In genomic region chr6:33248643-33248931, GRCh38 we compare ENCODE assay signal across 8 cellular contexts. TPM values are rescaled to one million over a fixed set of nuclear protein-coding genes. Genes with fewer than 3 reads are reported as not detected.
DNase-seq lines count a peak whose midpoint lies in the region; ATAC-seq and TF ChIP-seq lines count a peak whose summit lies in the region.

No MANE protein-coding gene starts in this region.

- TF ChIP-seq POLR2A in uterus (IDR thresholded peaks at IDR 0.05), result no peak

- CTCF ChIA-PET in HEK293 (lab: Yijun Ruan, JAX) (interaction anchor here (0.6 to 6.1 kb wide), 56 partner anchors 9 to 801 kb away, joined by 3 to 76 read pairs (median 6); partner anchors contain the start of genes HSD17B8 and RING1), Panc1 (lab: Charles Lee) (interaction anchor here (0.8 to 1.9 kb wide), 6 partner anchors 12 to 264 kb away, joined by 3 to 9 read pairs (median 4); no protein-coding TSS in a partner anchor)

- peaks cover 12% of the 10 kb centered on the region for H3K4me1 ChIP-seq in HEK293 (ENCODE audit: control insufficient read depth, insufficient read depth, low read length)
- H3K4me1 ChIP-seq in Panc1 (ENCODE audit: control insufficient read depth, insufficient read depth, low read length), result peaks cover 14% of the 10 kb centered on the region
- peaks cover 28% of the 10 kb centered on the region for H3K4me1 ChIP-seq in mononuclear cell (ENCODE audit: insufficient read depth, low read length)
- H3K4me1 ChIP-seq in uterus, result no peaks in the 10 kb centered on the region

- H3K27me3 ChIP-seq in Panc1 (ENCODE audit: control insufficient read depth, insufficient read depth, low read length), result no peaks in the 10 kb centered on the region
- H3K27me3 ChIP-seq in mononuclear cell (ENCODE audit: insufficient read depth, low read length), result no peaks in the 10 kb centered on the region
- no peaks in the 10 kb centered on the region for H3K27me3 ChIP-seq in uterus

- peak overlapping the region; percentile 92 for H3K27ac Mint-ChIP-seq in dendritic cell treated with granulocyte-macrophage colony-stimulating factor and Interleukin-4, amounts not matched to agents 40 ng/mL and 50 ng/mL, for 4 days

- TF ChIP-seq CTCF in HEK293 (tag by site-specific recombination; IDR thresholded peaks at IDR 0.05) (no peak), Panc1 (IDR thresholded peaks at IDR 0.05) (peak; percentile 73), uterus (IDR thresholded peaks at IDR 0.05) (no peak)

- H3K4me3 ChIP-seq in HEK293 (ENCODE audit: low read depth, low read length) (peak overlapping the region; percentile 34), Panc1 (ENCODE audit: low read depth in 2 of 2, low read length in 2 of 2) (peak overlapping the region; percentile 67 to 82), mononuclear cell (ENCODE audit: low read length) (peak overlapping the region; percentile 44), uterus (peak overlapping the region; percentile 49 to 66)

- DNase-seq in EL, result peak; percentile 69
- DNase-seq in Panc1 (ENCODE audit: low read depth, low spot score), result no peak
- DNase-seq in uterus, result no peak

- POLR2A ChIA-PET in HEK293 (lab: Yijun Ruan, JAX) (interaction anchor here (0.6 to 4.8 kb wide), 19 partner anchors 12 to 277 kb away, joined by 3 to 65 read pairs (median 10); partner anchors contain the start of genes B3GALT4, HSD17B8, PFDN6 and RGL2), Panc1 (lab: Charles Lee) (interaction anchor here (0.6 kb wide), 1 partner anchor 23 kb away, joined by 3 read pairs; the partner anchor contains the start of gene VPS52)

- H3K36me3 Mint-ChIP-seq in dendritic cell treated with granulocyte-macrophage colony-stimulating factor and Interleukin-4, amounts not matched to agents 40 ng/mL and 50 ng/mL, for 4 days (ENCODE audit: low read depth), result peaks cover 26% of the 10 kb centered on the region

- in situ Hi-C loops in Panc1 (cut with HindIII; ENCODE audit: low pct_unique_long_range_greater_than_20kb, low sequenced_read_pairs), result no loop called here

- H3K27me3 Mint-ChIP-seq in dendritic cell treated with granulocyte-macrophage colony-stimulating factor and Interleukin-4, amounts not matched to agents 40 ng/mL and 50 ng/mL, for 4 days, result peaks cover 8% of the 10 kb centered on the region

- no peaks in the 10 kb centered on the region for H3K9me3 ChIP-seq in HEK293 (ENCODE audit: control insufficient read depth, insufficient read depth, low read depth, low read length)
- H3K9me3 ChIP-seq in Panc1 (ENCODE audit: control insufficient read depth, insufficient read depth, low read depth, low read length), result no peaks in the 10 kb centered on the region
- no peaks in the 10 kb centered on the region for H3K9me3 ChIP-seq in mononuclear cell (ENCODE audit: low read depth, low read length)
- H3K9me3 ChIP-seq in uterus, result no peaks in the 10 kb centered on the region

- H3K4me1 Mint-ChIP-seq in dendritic cell treated with granulocyte-macrophage colony-stimulating factor and Interleukin-4, amounts not matched to agents 40 ng/mL and 50 ng/mL, for 4 days (ENCODE audit: low read depth), result peaks cover 49% of the 10 kb centered on the region

- no TSS peak for BruUV-seq in Panc1 (replicated peaks; lab: Mats Ljungman, UMichigan)

- peak overlapping the region; percentile 82 for H3K4me3 Mint-ChIP-seq in dendritic cell treated with granulocyte-macrophage colony-stimulating factor and Interleukin-4, amounts not matched to agents 40 ng/mL and 50 ng/mL, for 4 days

- ATAC-seq in Panc1 (peak; percentile 39), HG03097 (IDR thresholded peaks at IDR 0.05; ENCODE audit: low FRiP score, unreplicated experiment) (no peak), GM21381 (IDR thresholded peaks at IDR 0.05; ENCODE audit: unreplicated experiment) (no peak)

- H3K27ac ChIP-seq in HEK293 (ENCODE audit: extremely low read depth, low read depth, low read length) (peak overlapping the region; percentile 88), Panc1 (ENCODE audit: low read length) (peak overlapping the region; percentile 90), uterus (peak overlapping the region; percentile 92 to 95)

- peaks cover 14 to 20% of the 10 kb centered on the region in 2 experiments; a peak in 2 of 3 replicates for H3K36me3 ChIP-seq in HEK293 (ENCODE audit: control insufficient read depth in 2 of 2, insufficient read depth in 1 of 2, low read length in 2 of 2)
- peaks cover 4% of the 10 kb centered on the region; the same call in 1 of the 2 replicates for H3K36me3 ChIP-seq in Panc1 (ENCODE audit: control insufficient read depth, insufficient read depth, low read length)
- H3K36me3 ChIP-seq in uterus, result no peaks in the 10 kb centered on the region

- no peaks in the 10 kb centered on the region for H3K9me3 Mint-ChIP-seq in dendritic cell treated with granulocyte-macrophage colony-stimulating factor and Interleukin-4, amounts not matched to agents 40 ng/mL and 50 ng/mL, for 4 days

- intact Hi-C loops in Panc1 (cut with micrococcal nuclease; ENCODE audit: unreplicated experiment), result loop anchor here (2.0 to 10.0 kb wide), 2 partner anchors 130 to 234 kb away; no protein-coding TSS in a partner anchor
- intact Hi-C loops in dendritic cell treated with granulocyte-macrophage colony-stimulating factor and Interleukin-4, amounts not matched to agents 40 ng/mL and 50 ng/mL, for 4 days (cut with micrococcal nuclease), result loop anchor here (2.0 kb wide), 4 partner anchors 48 to 234 kb away; partner anchors contain the start of genes RGL2, RXRB and SLC39A7
- intact Hi-C loops in uterus (cut with DNase I; ENCODE audit: low total_unique reads), result loop anchor here (5.0 kb wide), 1 partner anchor 86 kb away; no protein-coding TSS in a partner anchor

TF ChIP-seq in HEK293, 187 proteins besides CTCF, POLR2A, EP300 and RAD21 (continues in another document):
- TF ChIP-seq ZNF366 (tag by site-specific recombination; conservative IDR thresholded peaks at IDR 0.05), result peak; percentile 56; the same call in 1 of the 2 replicates
- peak; percentile 7; the same call in 1 of the 2 replicates for TF ChIP-seq ZEB2 (tag by site-specific recombination; IDR thresholded peaks at IDR 0.05)
- no peak for TF ChIP-seq ZNF292 (tag by site-specific recombination; IDR thresholded peaks at IDR 0.05; ENCODE audit: borderline replicate concordance, low read depth)
- TF ChIP-seq SALL2 (tag by site-specific recombination; IDR thresholded peaks at IDR 0.05; ENCODE audit: borderline replicate concordance), result no peak
- TF ChIP-seq ZSCAN30 (tag by site-specific recombination; IDR thresholded peaks at IDR 0.05), result no peak
- peak; percentile 56; the same call in 1 of the 2 replicates for TF ChIP-seq ZNF2 (tag by site-specific recombination; IDR thresholded peaks at IDR 0.05)
- no peak for TF ChIP-seq ZNF211 (tag by site-specific recombination; IDR thresholded peaks at IDR 0.05; ENCODE audit: low read depth)
- TF ChIP-seq ZNF600 (tag by site-specific recombination; IDR thresholded peaks at IDR 0.05), result 0 out of 2 replicates have a peak, but pooled peaks have one; percentile 92
- peak; percentile 9; the same call in 1 of the 2 replicates for TF ChIP-seq ZNF394 (tag by site-specific recombination; IDR thresholded peaks at IDR 0.05; ENCODE audit: borderline replicate concordance)
- TF ChIP-seq, protein P1, sequence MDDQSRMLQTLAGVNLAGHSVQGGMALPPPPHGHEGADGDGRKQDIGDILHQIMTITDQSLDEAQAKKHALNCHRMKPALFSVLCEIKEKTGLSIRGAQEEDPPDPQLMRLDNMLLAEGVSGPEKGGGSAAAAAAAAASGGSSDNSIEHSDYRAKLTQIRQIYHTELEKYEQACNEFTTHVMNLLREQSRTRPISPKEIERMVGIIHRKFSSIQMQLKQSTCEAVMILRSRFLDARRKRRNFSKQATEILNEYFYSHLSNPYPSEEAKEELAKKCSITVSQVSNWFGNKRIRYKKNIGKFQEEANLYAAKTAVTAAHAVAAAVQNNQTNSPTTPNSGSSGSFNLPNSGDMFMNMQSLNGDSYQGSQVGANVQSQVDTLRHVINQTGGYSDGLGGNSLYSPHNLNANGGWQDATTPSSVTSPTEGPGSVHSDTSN (CRISPR knock-in tag; IDR thresholded peaks at IDR 0.05), result no peak
- TF ChIP-seq SETDB1 (IDR thresholded peaks at IDR 0.05; ENCODE audit: insufficient read length, low read length), result no peak
- no peak for TF ChIP-seq ZNF548 (tag by site-specific recombination; IDR thresholded peaks at IDR 0.05)
- TF ChIP-seq, protein P2, sequence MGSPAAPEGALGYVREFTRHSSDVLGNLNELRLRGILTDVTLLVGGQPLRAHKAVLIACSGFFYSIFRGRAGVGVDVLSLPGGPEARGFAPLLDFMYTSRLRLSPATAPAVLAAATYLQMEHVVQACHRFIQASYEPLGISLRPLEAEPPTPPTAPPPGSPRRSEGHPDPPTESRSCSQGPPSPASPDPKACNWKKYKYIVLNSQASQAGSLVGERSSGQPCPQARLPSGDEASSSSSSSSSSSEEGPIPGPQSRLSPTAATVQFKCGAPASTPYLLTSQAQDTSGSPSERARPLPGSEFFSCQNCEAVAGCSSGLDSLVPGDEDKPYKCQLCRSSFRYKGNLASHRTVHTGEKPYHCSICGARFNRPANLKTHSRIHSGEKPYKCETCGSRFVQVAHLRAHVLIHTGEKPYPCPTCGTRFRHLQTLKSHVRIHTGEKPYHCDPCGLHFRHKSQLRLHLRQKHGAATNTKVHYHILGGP (tag by site-specific recombination; IDR thresholded peaks at IDR 0.05), result no peak
- 0 out of 2 replicates have a peak, but pooled peaks have one; percentile 37 for TF ChIP-seq ZNF777 (tag by site-specific recombination; IDR thresholded peaks at IDR 0.05; ENCODE audit: borderline replicate concordance)
- TF ChIP-seq ZBTB17 (tag by site-specific recombination; IDR thresholded peaks at IDR 0.05), result peak; percentile 3

RNA-seq across cellular contexts. Expression of gene VPS52, which starts 23.1 kb away (rescaled TPM):
- 77.7 TPM for total RNA-seq in Panc1 (2021; ENCODE audit: unreplicated experiment)
- 68.6 TPM for polyA plus RNA-seq in Panc1 (2012; ENCODE audit: insufficient read length)
- 27.8 TPM for total RNA-seq in mononuclear cell
- total RNA-seq in uterus, result 10 to 100 TPM; 12.8 to 58.4 (median 37.5) TPM

RNA-seq across cellular contexts. Expression of gene RPS18, which starts 23.3 kb away (rescaled TPM):
- total RNA-seq in Panc1 (2021; ENCODE audit: unreplicated experiment) (1,987 TPM), mononuclear cell (4,638 TPM), uterus (1,000 to 10,000 TPM; 2,386 to 5,510 (median 4,061) TPM)
- polyA plus RNA-seq in Panc1 (2012; ENCODE audit: insufficient read length), result 3,030 TPM

RNA-seq across cellular contexts. Expression of gene B3GALT4, which starts 28.3 kb away (rescaled TPM):
- total RNA-seq in Panc1 (2021; ENCODE audit: unreplicated experiment) (6.0 TPM), mononuclear cell (11.1 TPM), uterus (10 to 100 TPM in 3 of 4 donors, 1 to 10 TPM in 1; 5.5 to 15.9 (median 14.3) TPM)
- polyA plus RNA-seq in Panc1 (2012; ENCODE audit: insufficient read length), result 6.4 TPM

RNA-seq across cellular contexts. Expression of gene RING1, which starts 40.3 kb away (rescaled TPM):
- total RNA-seq in Panc1 (2021; ENCODE audit: unreplicated experiment) (33.7 TPM), mononuclear cell (11.4 TPM), uterus (10 to 100 TPM in 3 of 4 donors, 1 to 10 TPM in 1; 1.8 to 66.9 (median 30.1) TPM)
- polyA plus RNA-seq in Panc1 (2012; ENCODE audit: insufficient read length), result 63.5 TPM

RNA-seq across cellular contexts. Expression of gene WDR46, which starts 40.5 kb away (rescaled TPM):
- total RNA-seq in Panc1 (2021; ENCODE audit: unreplicated experiment) (80.6 TPM), mononuclear cell (19.4 TPM), uterus (10 to 100 TPM; 17.9 to 60.3 (median 31.7) TPM)
- 80.7 TPM for polyA plus RNA-seq in Panc1 (2012; ENCODE audit: insufficient read length)
